Comparison of ENCODE assay signal across 11 cellular contexts in the genomic region with DNA sequence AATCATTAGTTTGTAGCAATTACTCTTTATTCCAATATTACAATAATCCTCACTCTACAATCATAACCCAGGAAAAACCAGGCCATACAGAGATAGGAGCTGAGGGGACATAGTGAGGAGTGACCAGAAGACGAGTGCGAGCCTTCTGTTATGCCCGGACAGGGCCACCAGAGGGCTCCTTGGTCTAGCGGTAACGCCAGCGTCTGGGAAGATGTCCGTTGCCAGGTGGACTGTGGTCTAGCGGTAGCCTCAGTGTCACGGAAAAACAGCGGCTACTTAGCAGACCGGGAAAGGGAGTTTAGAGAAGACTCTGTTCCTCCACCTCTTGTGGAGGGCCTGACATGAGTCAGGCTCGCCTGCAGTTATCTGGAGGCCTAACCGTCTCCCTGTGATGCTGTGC. TPM values are rescaled to one million over a fixed set of nuclear protein-coding genes. Genes with fewer than 3 reads are reported as not detected.
DNase-seq lines count a peak whose midpoint lies in the region; ATAC-seq and TF ChIP-seq lines count a peak whose summit lies in the region.
"Not testable (repeated sequence)": the region's sequence is repeated elsewhere in the genome, so short reads cannot be mapped to it uniquely, and the experiment has no call there.
"Had no signal": no experiment of that assay in that cellular context is flagged by ENCODE, and none has a peak within 500 bp of the region (broad histone marks: within the 10 kb centered on the region; RNA-seq: fewer than 3 reads in every experiment).

No MANE protein-coding gene starts in this region.

- H3K4me3 Mint-ChIP-seq in CD14-positive monocyte, GM23338, neural crest cell: not testable (repeated sequence)

- TF ChIP-seq EP300 in tibial nerve (IDR thresholded peaks at IDR 0.05) = not testable (repeated sequence)

- not testable (repeated sequence) for H3K4me1 ChIP-seq in GM23338 (ENCODE audit: insufficient read depth); OCI-LY1 (ENCODE audit: insufficient read depth, low read length, severe bottlenecking); adrenal gland (replicated peaks in 1 of 2); tibial nerve

- not testable (repeated sequence) for H2AFZ ChIP-seq in GM23338; OCI-LY1 (ENCODE audit: low read length)

- H3K36me3 Mint-ChIP-seq in CD14-positive monocyte (peaks cover 17 to 51% of the 10 kb centered on the region in 2 donors), GM23338 (ENCODE audit: low read depth) (peaks cover 57% of the 10 kb centered on the region), neural crest cell (ENCODE audit: low read depth) (peaks cover 41% of the 10 kb centered on the region)

- not testable (repeated sequence) for H3K9me3 ChIP-seq in OCI-LY1 (ENCODE audit: low read length); adrenal gland (replicated peaks in 1 of 3); tibial nerve

- intact Hi-C loops in CD14-positive monocyte (cut with micrococcal nuclease); adrenal gland (cut with DNase I); cardiac septum (cut with DNase I): not testable (repeated sequence)

- 76 to 90% (median 85%) methylated on average over 13 of the region's 13 CpGs for WGBS in adrenal gland, 4 donors
- 77 to 88% methylated on average over 13 of the region's 13 CpGs for WGBS in tibial nerve, 2 donors

- peak; percentile 40 for DNase-seq in CD14-positive monocyte (ENCODE audit: low spot score)
- DNase-seq in GM23338 (ENCODE audit: low spot score) = peak; percentile 58
- peak in 3 of 7 donors; percentile 25 to 38 (median 31) for DNase-seq in adrenal gland
- peak; percentile 30 for DNase-seq in dermis blood vessel endothelial cell
- DNase-seq in cardiac septum (ENCODE audit: low spot score) = peak; percentile 39
- peak; percentile 14 for DNase-seq in neural crest cell (ENCODE audit: low read depth, low spot score)
- DNase-seq in tibial nerve (ENCODE audit: low spot score in 2 of 2) = not testable (repeated sequence)

- not testable (repeated sequence) for H3K4me3 ChIP-seq in GM23338; OCI-LY1 (ENCODE audit: low read depth, low read length, poor library complexity, severe bottlenecking); adrenal gland; tibial nerve

- not testable (repeated sequence) for H4K20me1 ChIP-seq in GM23338 (replicated peaks; ENCODE audit: insufficient read depth); OCI-LY1 (ENCODE audit: insufficient read depth, low read length)

- H3K79me2 ChIP-seq in GM23338 (replicated peaks; ENCODE audit: insufficient read depth) (peaks cover 38% of the 10 kb centered on the region), OCI-LY1 (ENCODE audit: insufficient read depth, low read length) (peaks cover 34% of the 10 kb centered on the region)

- H3K27me3 Mint-ChIP-seq in CD14-positive monocyte (ENCODE audit: low read depth in 3 of 3) (peaks cover 0 to 16% (median 2%) of the 10 kb centered on the region in 3 donors), GM23338 (ENCODE audit: insufficient read depth, low read depth, poor library complexity) (peaks cover 17% of the 10 kb centered on the region)
- not testable (repeated sequence) for H3K27me3 Mint-ChIP-seq in neural crest cell (ENCODE audit: low read depth)

- H3K27ac ChIP-seq in GM23338 (ENCODE audit: low read depth); OCI-LY1 (ENCODE audit: low read depth, low read length, poor library complexity, severe bottlenecking); adrenal gland; tibial nerve: not testable (repeated sequence)

- peak overlapping the region in 2 of 7 donors; percentile 33 to 75 for H3K27ac Mint-ChIP-seq in CD14-positive monocyte
- H3K27ac Mint-ChIP-seq in GM23338; neural crest cell (ENCODE audit: unreplicated experiment): not testable (repeated sequence)

- ATAC-seq in GM23338 = not testable (repeated sequence)

- H3K9ac ChIP-seq in OCI-LY1 (ENCODE audit: low read length) = not testable (repeated sequence)

- not testable (repeated sequence) for H3K27me3 ChIP-seq in GM23338 (ENCODE audit: insufficient read depth); OCI-LY1 (ENCODE audit: insufficient read depth, low read length); adrenal gland; tibial nerve

- H3F3A ChIP-seq in GM23338 (replicated peaks; ENCODE audit: low read depth) = peaks cover 11% of the 10 kb centered on the region; the same call in 1 of the 2 replicates
- H3F3A ChIP-seq in OCI-LY1 (ENCODE audit: insufficient read depth, low read length) = not testable (repeated sequence)

- not testable (repeated sequence) for H3K9me2 ChIP-seq in GM23338 (ENCODE audit: insufficient read depth); OCI-LY1 (ENCODE audit: low read depth, low read length)

- H3K9me3 Mint-ChIP-seq in CD14-positive monocyte, neural crest cell: not testable (repeated sequence)
- peaks cover 19% of the 10 kb centered on the region for H3K9me3 Mint-ChIP-seq in GM23338

- H3K4me2 ChIP-seq in GM23338; OCI-LY1 (ENCODE audit: low read length): not testable (repeated sequence)

- TF ChIP-seq CTCF in CD14-positive monocyte (IDR thresholded peaks at IDR 0.05) = peak; percentile 43
- peak; percentile 58 to 60 for TF ChIP-seq CTCF in GM23338 (conservative IDR thresholded peaks at IDR 0.05; ENCODE audit: low read depth in 2 of 2)
- peak; percentile 28; the same call in 1 of the 2 replicates for TF ChIP-seq CTCF in OCI-LY1 (IDR thresholded peaks at IDR 0.05; ENCODE audit: low read length)
- TF ChIP-seq CTCF in adrenal gland (IDR thresholded peaks at IDR 0.05) = peak in 5 of 6 experiments; percentile 8 to 47 (median 36)
- TF ChIP-seq CTCF in neural crest cell (conservative IDR thresholded peaks at IDR 0.05) = peak; percentile 54
- TF ChIP-seq CTCF in tibial nerve (IDR thresholded peaks at IDR 0.05) = peak in 4 of 5 experiments; percentile 5 to 27 (median 13)

- not testable (repeated sequence) for H3K36me3 ChIP-seq in GM23338 (ENCODE audit: insufficient read depth); adrenal gland (replicated peaks in 1 of 2)
- H3K36me3 ChIP-seq in OCI-LY1 (ENCODE audit: insufficient read depth, low read length) (peaks cover 96% of the 10 kb centered on the region), tibial nerve (peaks cover 0 to 34% (median 0%) of the 10 kb centered on the region in 3 donors)

- peaks cover 10% of the 10 kb centered on the region for H3K4me1 Mint-ChIP-seq in CD14-positive monocyte
- peaks cover 18% of the 10 kb centered on the region for H3K4me1 Mint-ChIP-seq in GM23338
- H3K4me1 Mint-ChIP-seq in neural crest cell = peaks cover 17% of the 10 kb centered on the region

- TF ChIP-seq POLR2A in adrenal gland (IDR thresholded peaks at IDR 0.05); tibial nerve (IDR thresholded peaks at IDR 0.05): not testable (repeated sequence)

RNA-seq across cellular contexts. Expression of a gene that starts 36.5 kb away (rescaled TPM):
- polyA plus RNA-seq in CD14-positive monocyte (not detected), GM23338 (2016; fragmentation: Nextera tagmentation; extraction: Ambion mirVana) (not detected in 2 replicates), adrenal gland (not detected)
- total RNA-seq in GM23338 (2014; rRNA removed; shearing (Covaris generic)) = not detected in 2 replicates
- total RNA-seq in adrenal gland (not detected), dermis blood vessel endothelial cell (not detected in 2 replicates), cardiac septum (not detected), neural crest cell (not detected in 2 replicates), tibial nerve (not detected)
- total RNA-seq: CD4-positive, CD25-positive, alpha-beta regulatory T cell; cerebellum had no signal
- polyA plus RNA-seq: CD4-positive, CD25-positive, alpha-beta regulatory T cell had no signal

RNA-seq across cellular contexts. Expression of a gene that starts 36.9 kb away (rescaled TPM):
- polyA plus RNA-seq in CD14-positive monocyte (10 to 100 TPM; 37.6 to 54.0 TPM), GM23338 (2016; fragmentation: Nextera tagmentation; extraction: Ambion mirVana) (40.2 and 42.9 TPM in 2 replicates), adrenal gland (10 to 100 TPM; 16.5 to 36.0 (median 22.8) TPM)
- 80.0 and 92.0 TPM in 2 replicates for total RNA-seq in GM23338 (2014; rRNA removed; shearing (Covaris generic))
- total RNA-seq in adrenal gland (10 to 100 TPM; 24.6 to 50.0 (median 36.5) TPM), dermis blood vessel endothelial cell (49.5 and 122 TPM in 2 replicates), cardiac septum (38.8 TPM), neural crest cell (105 and 108 TPM in 2 replicates), tibial nerve (10 to 100 TPM; 19.2 to 45.3 (median 34.1) TPM)

RNA-seq across cellular contexts. Expression of a gene that starts 45.5 kb away (rescaled TPM):
- polyA plus RNA-seq in CD14-positive monocyte (not detected), GM23338 (2016; fragmentation: Nextera tagmentation; extraction: Ambion mirVana) (not detected in 2 replicates), adrenal gland (under 1 TPM in 1 of 3 donors, not detected in 2; 0.04 TPM)
- 0.27 TPM in 1 of 2 replicates, not detected in the other for total RNA-seq in GM23338 (2014; rRNA removed; shearing (Covaris generic))
- total RNA-seq in adrenal gland (under 1 TPM in 1 of 8 donors, not detected in 7; 0.38 TPM), dermis blood vessel endothelial cell (not detected in 2 replicates), cardiac septum (0.48 TPM), neural crest cell (0.77 and 1.5 TPM in 2 replicates), tibial nerve (not detected)
- total RNA-seq: CD4-positive, CD25-positive, alpha-beta regulatory T cell had no signal
- polyA plus RNA-seq: CD4-positive, CD25-positive, alpha-beta regulatory T cell; esophagus had no signal
